ENCODE assay signal across 1 cellular context in the genomic region with DNA sequence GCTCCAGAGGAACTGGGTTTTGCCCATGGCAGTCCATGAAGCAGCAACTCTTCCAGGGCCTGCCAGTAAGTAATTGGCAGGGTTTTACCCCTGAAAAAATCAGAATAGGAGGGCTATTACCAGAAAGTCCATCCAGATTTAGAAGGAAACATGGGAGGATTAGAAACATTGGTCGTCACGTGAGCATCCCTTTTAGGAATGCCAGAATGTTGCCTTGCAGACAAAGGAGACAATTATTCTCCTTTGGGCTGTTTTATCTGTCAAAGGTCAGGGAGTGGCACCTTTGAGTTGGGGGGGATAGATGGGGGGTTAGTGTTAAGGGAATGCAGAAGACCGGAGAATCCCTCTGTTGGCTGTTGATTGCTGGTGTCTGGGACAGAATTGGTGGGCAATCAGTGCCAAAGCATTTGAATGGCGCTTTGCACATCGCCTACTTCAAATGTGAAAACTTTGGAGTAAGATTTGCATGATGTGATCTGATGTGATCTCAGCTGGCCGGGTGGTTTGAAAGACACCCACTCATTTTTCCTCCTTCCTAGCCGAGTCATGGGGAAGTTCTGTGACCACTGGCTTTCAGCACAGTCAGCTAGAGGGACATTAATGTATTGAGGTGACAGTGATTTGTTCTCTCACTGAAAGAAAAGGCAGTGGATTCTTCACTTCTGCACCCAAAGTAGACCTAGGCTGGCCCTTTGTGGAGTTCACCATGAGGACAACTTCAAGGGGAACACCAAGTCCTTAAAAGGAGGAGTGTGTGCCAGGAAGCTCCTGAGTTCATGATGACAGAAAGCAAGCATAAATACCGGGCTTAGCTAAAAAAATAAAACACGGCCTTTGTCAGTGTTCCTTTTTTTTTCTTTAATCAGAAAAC.
TF ChIP-seq lines count a peak whose summit lies in the region.

No MANE protein-coding gene starts in this region.

TF ChIP-seq in GM12878, 131 proteins besides CTCF, POLR2A, EP300 and RAD21:
- no peak for TF ChIP-seq NR2F1 (conservative IDR thresholded peaks at IDR 0.05)
- TF ChIP-seq IKZF1 (conservative IDR thresholded peaks at IDR 0.05) = 0 out of 2 replicates have a peak, but pooled peaks have one; percentile 27
